Comparison of ENCODE assay signal across 27 cellular contexts in the genomic region with DNA sequence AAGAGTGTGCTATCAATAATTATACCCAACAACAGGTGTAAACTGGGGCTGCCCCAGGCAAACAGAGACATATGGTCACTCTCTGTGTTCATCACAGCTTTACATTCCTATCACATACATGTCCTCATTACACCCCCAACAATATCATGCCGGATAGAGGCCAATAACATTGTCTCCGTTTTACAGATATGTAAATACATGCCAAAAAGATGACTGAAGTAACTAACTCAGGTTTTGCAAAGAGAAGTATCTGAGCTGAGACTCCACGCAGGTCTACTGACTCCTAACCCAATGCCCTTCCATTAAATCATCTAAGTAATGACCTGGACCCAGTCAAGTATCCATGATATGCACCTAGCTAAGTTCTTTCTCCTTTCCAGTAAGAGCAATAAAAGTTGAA. TPM values are rescaled to one million over a fixed set of nuclear protein-coding genes. Genes with fewer than 3 reads are reported as not detected.
DNase-seq lines count a peak whose midpoint lies in the region; ATAC-seq, FAIRE-seq and TF ChIP-seq lines count a peak whose summit lies in the region.
"Had no signal": no experiment of that assay in that cellular context is flagged by ENCODE, and none has a peak within 500 bp of the region (broad histone marks: within the 10 kb centered on the region; RNA-seq: fewer than 3 reads in every experiment).

No MANE protein-coding gene starts in this region.

- peaks cover 57% of the 10 kb centered on the region for H4K20me1 ChIP-seq in IMR-90 (ENCODE audit: insufficient read depth, low read length)
- H4K20me1 ChIP-seq in osteoblast (ENCODE audit: insufficient read depth, low read length) = peaks cover 5% of the 10 kb centered on the region

- TF ChIP-seq POLR2A in IMR-90 (IDR thresholded peaks at IDR 0.05; ENCODE audit: low read depth, low read length) (no peak), esophagus muscularis mucosa (IDR thresholded peaks at IDR 0.05; ENCODE audit: low read depth) (no peak), GM12891 (IDR thresholded peaks at IDR 0.05; ENCODE audit: low read depth, low read length) (no peak)

- dilution Hi-C loops in IMR-90 (cut with HindIII; ENCODE audit: low sequenced_read_pairs, unreplicated experiment) = no loop called here

- H3K4ac ChIP-seq in IMR-90 (ENCODE audit: low read depth, low read length) = no peak overlapping the region

- peaks cover 97% of the 10 kb centered on the region for H3K4me1 Mint-ChIP-seq in CD4-positive, alpha-beta T cell (ENCODE audit: low read depth)

- TF ChIP-seq EP300 in esophagus muscularis mucosa (IDR thresholded peaks at IDR 0.05) = no peak

- no peaks in the 10 kb centered on the region for H3K27me3 ChIP-seq in CD4-positive, alpha-beta T cell (ENCODE audit: control insufficient read depth, insufficient read depth, low read length)
- H3K27me3 ChIP-seq in IMR-90 (ENCODE audit: control insufficient read depth, insufficient read depth, low read length) (no peaks in the 10 kb centered on the region), esophagus muscularis mucosa (no peaks in the 10 kb centered on the region), osteoblast (ENCODE audit: insufficient read depth, low read length) (no peaks in the 10 kb centered on the region)
- H3K27me3 ChIP-seq: suprapubic skin had no signal

- no peak overlapping the region for H3K9ac ChIP-seq in IMR-90 (ENCODE audit: low read depth, low read length)

- H2AK5ac ChIP-seq in IMR-90 (ENCODE audit: low read depth, low read length) = no peak overlapping the region

- peaks cover 6% of the 10 kb centered on the region for H3K36me3 Mint-ChIP-seq in CD4-positive, alpha-beta T cell (ENCODE audit: low read depth)
- H3K36me3 Mint-ChIP-seq: IgD-negative memory B cell had no signal

- no peak overlapping the region for H2BK5ac ChIP-seq in IMR-90 (ENCODE audit: low read depth, low read length, poor library complexity, severe bottlenecking)

- CTCF ChIA-PET in CD4-positive, alpha-beta T cell (lab: Charles Lee) = interaction anchor here (0.8 to 1.6 kb wide), 4 partner anchors 10 to 164 kb away, joined by 3 to 7 read pairs (median 4); no protein-coding TSS in a partner anchor
- CTCF ChIA-PET in IMR-90 (lab: Yijun Ruan, JAX) = no interaction called here

- no peak overlapping the region for H2BK120ac ChIP-seq in IMR-90 (ENCODE audit: low read depth, low read length)

- no peak overlapping the region; the same call in 1 of the 2 replicates for H2BK20ac ChIP-seq in IMR-90 (ENCODE audit: low read depth, low read length)

- no peak overlapping the region for H3K27ac ChIP-seq in CD4-positive, alpha-beta T cell (ENCODE audit: low read depth, low read length)
- H3K27ac ChIP-seq in IMR-90 (ENCODE audit: insufficient read depth, low read length) = no peak overlapping the region
- no peak overlapping the region for H3K27ac ChIP-seq in esophagus muscularis mucosa (replicated peaks in 1 of 4)
- peak overlapping the region; percentile 63 for H3K27ac ChIP-seq in osteoblast (ENCODE audit: low read depth, low read length)
- H3K27ac ChIP-seq: coronary artery, suprapubic skin had no signal

- no peak for FAIRE-seq in GM12891 (lab: Jason Lieb, UNC)
- FAIRE-seq: astrocyte, GM12878 had no signal

- no peak overlapping the region for H3K56ac ChIP-seq in IMR-90 (ENCODE audit: extremely low read depth, insufficient read depth, low read length)

- no peak overlapping the region for H2BK15ac ChIP-seq in IMR-90 (ENCODE audit: low read depth, low read length)

- TF ChIP-seq RAD21 in IMR-90 (IDR thresholded peaks at IDR 0.05; ENCODE audit: low read length) = no peak

- no CpG with 5 or more reads among the region's 3 CpGs for WGBS in IMR-90 (ENCODE audit: extremely low coverage in 2 of 2, insufficient read length in 1 of 2), 2 experiments
- WGBS in esophagus muscularis mucosa = 63% methylated on average over 3 of the region's 3 CpGs

- H3K4me3 Mint-ChIP-seq in CD4-positive, alpha-beta T cell = no peak overlapping the region
- H3K4me3 Mint-ChIP-seq: CD8-positive, alpha-beta T cell; stimulated activated memory B cell treated with anti-CD40 and anti-IgM and Interleukin-4, amounts not matched to agents 10 μg/mL and 1 μg/mL and 100 μg/mL, for 72 hours had no signal

- POLR2A ChIA-PET in CD4-positive, alpha-beta T cell (lab: Charles Lee) = no interaction called here
- POLR2A ChIA-PET in IMR-90 (lab: Charles Lee; ENCODE audit: unreplicated experiment) = no interaction called here

- peaks cover 15 to 67% of the 10 kb centered on the region in 2 experiments for H3K79me1 ChIP-seq in IMR-90 (ENCODE audit: low read depth in 1 of 2, low read length in 2 of 2)

- intact Hi-C loops in CD4-positive, alpha-beta T cell (cut with DNase I, micrococcal nuclease) = no loop called here
- intact Hi-C loops in IMR-90 (cut with micrococcal nuclease) = no loop called here
- intact Hi-C loops in esophagus muscularis mucosa (cut with DNase I) = no loop called here

- H3K4me3 ChIP-seq in IMR-90 (ENCODE audit: insufficient read depth, low read depth, low read length) (no peak overlapping the region), esophagus muscularis mucosa (no peak overlapping the region), osteoblast (ENCODE audit: insufficient read depth, low read length) (no peak overlapping the region)
- H3K4me3 ChIP-seq: coronary artery, GM12878, HAP-1, suprapubic skin had no signal

- ATAC-seq in CD4-positive, alpha-beta T cell (ENCODE audit: poor library complexity) = no peak
- no peak for ATAC-seq in IMR-90 (ENCODE audit: low read depth)
- ATAC-seq: GM12878; stimulated activated memory B cell treated with anti-CD40 and anti-IgM and Interleukin-4, amounts not matched to agents 10 μg/mL and 1 μg/mL and 100 μg/mL, for 72 hours had no signal

- H3K14ac ChIP-seq in IMR-90 (replicated peaks; ENCODE audit: low read depth, low read length) = 0 out of 2 replicates have a peak overlapping the region, but pooled peaks have one; percentile 26

- H3K23ac ChIP-seq in IMR-90 (ENCODE audit: low read depth, low read length) = no peak overlapping the region

- H2AFZ ChIP-seq in IMR-90 (replicated peaks; ENCODE audit: low read length, poor library complexity) = no peak overlapping the region
- no peak overlapping the region for H2AFZ ChIP-seq in osteoblast (ENCODE audit: low read length)

- H4K91ac ChIP-seq in IMR-90 (ENCODE audit: insufficient read depth, low read depth, low read length) = no peak overlapping the region

- DNase-seq in CD4-positive, alpha-beta T cell = no peak
- DNase-seq in IMR-90 (no peak), esophagus muscularis mucosa (ENCODE audit: extremely low spot score) (peak; percentile 39), osteoblast (ENCODE audit: insufficient read length, low spot score, missing footprints) (no peak), hepatic stellate cell (ENCODE audit: low spot score) (no peak), GM12891 (ENCODE audit: insufficient read length, low spot score) (no peak), NCI-H446 treated with DMSO at 0.1 percent for 48 hours (lab: John Stamatoyannopoulos, UW) (no peak)
- no peak for DNase-seq in stimulated activated CD8-positive, alpha-beta memory T cell treated with anti-CD3 and anti-CD28 coated beads, Interleukin-4, amount 100 ng/mL, for 48 hours
- DNase-seq: activated naive CD4-positive, alpha-beta T cell treated with anti-CD3 and anti-CD28 coated beads, Interleukin-2, amount 50 U/mL, for 16 hours; caudate nucleus; CD8-positive, alpha-beta T cell; DMS153; effector memory CD4-positive, alpha-beta T cell; mesendoderm; NCI-H1436 treated with DMSO at 0.1 percent for 48 hours; NCI-H774; occipital lobe; SW 1271; T-helper 9 cell had no signal

- H3K4me1 ChIP-seq in IMR-90 (ENCODE audit: control insufficient read depth, insufficient read depth, low read length) (peaks cover 9% of the 10 kb centered on the region), esophagus muscularis mucosa (peaks cover 26 to 74% (median 62%) of the 10 kb centered on the region in 4 donors), osteoblast (ENCODE audit: insufficient read depth, low read length) (peaks cover 37% of the 10 kb centered on the region)
- H3K4me1 ChIP-seq: HAP-1 had no signal

- no peaks in the 10 kb centered on the region for H3K27me3 Mint-ChIP-seq in CD4-positive, alpha-beta T cell
- H3K27me3 Mint-ChIP-seq: activated T-helper 17 cell treated with anti-CD3 and anti-CD28 coated beads, Interleukin-2, amount 50 U/mL, for 72 hours; IgD-negative memory B cell; stimulated activated memory B cell treated with anti-CD40 and anti-IgM and Interleukin-4, amounts not matched to agents 10 μg/mL and 1 μg/mL and 100 μg/mL, for 72 hours had no signal

- BruUV-seq in IMR-90 (replicated peaks; lab: Mats Ljungman, UMichigan) = no TSS peak

- no peak overlapping the region; the same call in 1 of the 2 replicates for H4K5ac ChIP-seq in IMR-90 (ENCODE audit: low read depth, low read length)

- peak overlapping the region; percentile 15 for H3K27ac Mint-ChIP-seq in CD4-positive, alpha-beta T cell
- H3K27ac Mint-ChIP-seq: CD8-positive, alpha-beta T cell; stimulated activated memory B cell treated with anti-CD40 and anti-IgM and Interleukin-4, amounts not matched to agents 10 μg/mL and 1 μg/mL and 100 μg/mL, for 72 hours had no signal

- peaks cover 88% of the 10 kb centered on the region for H3K79me2 ChIP-seq in osteoblast (ENCODE audit: insufficient read depth, low read length)

- H3K36me3 ChIP-seq in IMR-90 (ENCODE audit: control insufficient read depth, insufficient read depth, low read length) = no peaks in the 10 kb centered on the region
- H3K36me3 ChIP-seq in esophagus muscularis mucosa = no peaks in the 10 kb centered on the region
- no peaks in the 10 kb centered on the region for H3K36me3 ChIP-seq in osteoblast (ENCODE audit: insufficient read depth, low read length)
- H3K36me3 ChIP-seq: HAP-1, suprapubic skin had no signal

- no peaks in the 10 kb centered on the region for H3K9me3 Mint-ChIP-seq in CD4-positive, alpha-beta T cell
- H3K9me3 Mint-ChIP-seq: activated T-helper 17 cell treated with anti-CD3 and anti-CD28 coated beads, Interleukin-2, amount 50 U/mL, for 72 hours; CD8-positive, alpha-beta T cell; IgD-negative memory B cell had no signal

- no peak overlapping the region for H2AK9ac ChIP-seq in IMR-90 (replicated peaks; ENCODE audit: low read depth, low read length, poor library complexity)

- in situ Hi-C loops in IMR-90 (cut with MboI; ENCODE audit: low sequenced_read_pairs) = no loop called here

- peaks cover 21% of the 10 kb centered on the region for H3K9me1 ChIP-seq in IMR-90 (ENCODE audit: insufficient read depth, low read length)

- H4K8ac ChIP-seq in IMR-90 (ENCODE audit: low read depth in 2 of 2, low read length in 2 of 2) = no peak overlapping the region

- no peak overlapping the region for H3K4me2 ChIP-seq in IMR-90 (ENCODE audit: low read depth, low read length)
- peak overlapping the region; percentile 1 for H3K4me2 ChIP-seq in osteoblast (ENCODE audit: insufficient read depth, low read length)

- no peak overlapping the region; the same call in 1 of the 2 replicates for H3K18ac ChIP-seq in IMR-90 (ENCODE audit: low read depth, low read length)

- TF ChIP-seq CTCF in CD4-positive, alpha-beta T cell (IDR thresholded peaks at IDR 0.05) = no peak
- TF ChIP-seq CTCF in IMR-90 (conservative IDR thresholded peaks at IDR 0.05; ENCODE audit: low read depth, low read length) (no peak), esophagus muscularis mucosa (IDR thresholded peaks at IDR 0.05) (no peak), osteoblast (IDR thresholded peaks at IDR 0.05; ENCODE audit: extremely low read depth, low read depth, low read length) (no peak)

- H3K9me3 ChIP-seq in CD4-positive, alpha-beta T cell (ENCODE audit: control insufficient read depth, low read length) = no peaks in the 10 kb centered on the region
- no peaks in the 10 kb centered on the region for H3K9me3 ChIP-seq in IMR-90 (ENCODE audit: control insufficient read depth, insufficient read depth, low read length)
- no peaks in the 10 kb centered on the region for H3K9me3 ChIP-seq in esophagus muscularis mucosa
- no peaks in the 10 kb centered on the region for H3K9me3 ChIP-seq in osteoblast (ENCODE audit: low read depth, low read length)
- H3K9me3 ChIP-seq: HAP-1, suprapubic skin had no signal

RNA-seq across cellular contexts. Expression of a gene that starts 55.0 kb away (rescaled TPM):
- total RNA-seq in CD4-positive, alpha-beta T cell = 100 to 1,000 TPM; 240 to 252 TPM
- total RNA-seq in IMR-90 (2012; rRNA removed) = 101 and 103 TPM in 2 replicates
- polyA plus RNA-seq in IMR-90 (2012; rRNA removed) = 61.6 and 76.9 TPM in 2 replicates
- polyA plus RNA-seq in IMR-90 (2012; cell fraction: cytosol; rRNA removed) = 27.1 and 56.2 TPM in 2 replicates
- polyA plus RNA-seq in IMR-90 (2012; cell fraction: nucleus; rRNA removed; ENCODE audit: low replicate concordance) = 24.6 and 68.2 TPM in 2 replicates
- 100 to 1,000 TPM; 112 to 158 (median 135) TPM for total RNA-seq in esophagus muscularis mucosa
- 178 and 197 TPM in 2 replicates for total RNA-seq in osteoblast
- polyA plus RNA-seq in GM12891 (2012; ENCODE audit: low read depth, missing spikeins) = 43.3 TPM
